Comparison of ENCODE assay signal across 8 cellular contexts in the genomic region with DNA sequence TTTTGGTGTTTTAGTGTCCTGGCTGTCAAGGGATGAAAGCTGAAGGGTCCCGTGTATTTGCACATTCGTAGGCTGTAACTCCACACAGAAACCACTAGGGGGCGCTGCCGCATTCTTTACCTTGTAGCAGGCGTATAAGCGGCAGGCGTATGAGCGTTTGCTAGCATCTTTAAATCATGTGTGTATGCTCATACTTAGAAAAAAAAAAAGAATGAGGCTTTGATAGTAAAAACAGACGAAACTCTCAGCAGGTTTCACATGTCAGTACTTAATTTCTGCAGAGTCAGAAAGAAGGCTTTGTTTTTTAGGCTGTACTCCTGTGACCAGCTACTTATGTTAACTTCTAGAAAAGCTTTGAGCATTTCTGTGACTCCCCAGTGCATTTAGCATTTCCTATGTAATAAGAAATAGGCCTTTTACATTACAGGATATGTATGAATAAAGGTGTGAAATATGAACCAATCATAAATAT.
DNase-seq lines count a peak whose midpoint lies in the region; ATAC-seq lines count a peak whose summit lies in the region.

No MANE protein-coding gene starts in this region.

- DNase-seq in AG20443 (ENCODE audit: low spot score): peak; percentile 76
- DNase-seq in NCI-H2171 treated with DMSO at 0.1 percent for 48 hours (lab: John Stamatoyannopoulos, UW): peak; percentile 80
- peak; percentile 86 for DNase-seq in cerebellar cortex (ENCODE audit: low spot score)
- DNase-seq in left kidney (ENCODE audit: low read depth, low spot score): peak; percentile 93
- DNase-seq in stimulated activated CD4-positive, alpha-beta T cell treated with anti-CD3 and anti-CD28 coated beads, Interleukin-4, amount 100 ng/mL, for 1 hour: peak; percentile 71

- ATAC-seq in GM18907 (IDR thresholded peaks at IDR 0.05; ENCODE audit: unreplicated experiment) (peak; percentile 93), HG03108 (IDR thresholded peaks at IDR 0.05; ENCODE audit: unreplicated experiment) (peak; percentile 73)
- ATAC-seq in activated CD4-positive, CD25-positive, alpha-beta regulatory T cell treated with anti-CD3 and anti-CD28 coated beads, Interleukin-2, amount 50 U/mL, for 24 hours: peak; percentile 67 to 75

Comparison
In these comparisons a context has a peak if more than half of its experiments do, and no peak if none do; other contexts are left out.
1. Peak in every context shown above with its lines: DNase-seq and ATAC-seq.